7 cellular contexts compared by ENCODE assay signal in the genomic region with DNA sequence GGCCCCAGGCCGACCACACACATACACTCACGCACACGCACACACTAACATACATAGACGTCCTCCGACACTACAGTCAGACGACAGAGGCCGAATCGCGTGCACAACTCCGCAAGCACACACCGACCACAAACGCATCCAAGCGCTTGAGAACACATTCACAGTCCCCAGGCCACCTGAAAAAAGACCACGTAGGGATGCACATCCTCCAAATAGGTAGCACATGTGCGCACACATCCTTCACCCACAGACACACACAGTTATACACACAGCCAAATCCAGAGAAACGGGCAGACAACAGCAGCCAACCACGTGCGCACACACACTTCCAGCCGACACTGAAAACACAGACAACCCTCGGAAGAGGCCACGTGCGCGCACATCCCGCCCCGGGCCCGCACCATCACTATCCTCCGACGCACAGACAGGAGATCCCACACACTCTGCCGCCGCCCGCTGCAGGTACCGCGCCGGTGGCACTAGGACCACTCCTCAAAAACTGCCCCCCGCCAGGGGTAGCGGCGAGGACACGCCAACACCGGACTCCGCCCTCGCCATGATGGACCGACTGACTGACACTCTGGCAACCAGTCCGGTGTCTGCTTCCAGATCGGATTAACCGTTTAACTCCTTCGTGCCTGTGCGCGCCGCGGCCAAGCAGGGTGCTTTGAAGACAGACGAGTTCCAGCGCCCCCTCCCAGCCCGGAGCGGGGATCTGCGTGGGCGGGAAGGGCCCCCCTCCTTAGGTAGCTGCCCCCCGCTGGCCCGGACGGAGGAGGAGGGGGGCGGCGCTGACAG. TPM values are rescaled to one million over a fixed set of nuclear protein-coding genes. Genes with fewer than 3 reads are reported as not detected.
DNase-seq lines count a peak whose midpoint lies in the region; ATAC-seq lines count a peak whose summit lies in the region.

No MANE protein-coding gene starts in this region.

- peak overlapping the region; percentile 94 for H3K4me2 ChIP-seq in neuronal stem cell (ENCODE audit: insufficient read depth, low read length, poor library complexity, severe bottlenecking)

- peak overlapping the region; percentile 90 for H3K18ac ChIP-seq in neuronal stem cell (ENCODE audit: low read length)

- no peak overlapping the region for H4K8ac ChIP-seq in neuronal stem cell (ENCODE audit: low read depth, low read length)

- peak overlapping the region; percentile 44 for H3K14ac ChIP-seq in neuronal stem cell (ENCODE audit: low read length)

- H2BK15ac ChIP-seq in neuronal stem cell (ENCODE audit: low read length): no peak overlapping the region

- H3K4me3 ChIP-seq in neuronal stem cell (ENCODE audit: low read length in 2 of 2) (peak overlapping the region; percentile 45 to 78), aorta (ENCODE audit: low read length in 2 of 2) (no peak overlapping the region)

- H3K27ac ChIP-seq in neuronal stem cell (replicated peaks; ENCODE audit: low read length): no peak overlapping the region
- H3K27ac ChIP-seq in aorta (ENCODE audit: low read depth in 1 of 2, low read length in 2 of 2): no peak overlapping the region

- WGBS in neuronal stem cell (ENCODE audit: extremely low coverage in 2 of 2, insufficient read length in 2 of 2, insufficient replicate concordance in 1 of 2), 2 donors: no CpG with 5 or more reads among the region's 61 CpGs
- 1% methylated on average over 57 to 61 of the region's 61 CpGs for WGBS in aorta, 2 donors

- H3K9me3 ChIP-seq in ES-I3 (ENCODE audit: control insufficient read depth, insufficient read depth, low read length): no peaks in the 10 kb centered on the region
- H3K9me3 ChIP-seq in neuronal stem cell (replicated peaks in 1 of 2; ENCODE audit: control insufficient read depth in 2 of 2, insufficient read depth in 1 of 2, low read depth in 1 of 2, low read length in 2 of 2): peaks cover 0 to 3% of the 10 kb centered on the region in 2 donors
- H3K9me3 ChIP-seq in aorta (ENCODE audit: control insufficient read depth, low read length): no peaks in the 10 kb centered on the region

- H2AK5ac ChIP-seq in neuronal stem cell (ENCODE audit: low read depth, low read length): peak overlapping the region; percentile 68

- peak overlapping the region; percentile 80 for H2AFZ ChIP-seq in neuronal stem cell (ENCODE audit: low read length)

- intact Hi-C loops in aorta (cut with DNase I): no loop called here

- ATAC-seq in HG03469 (IDR thresholded peaks at IDR 0.05; ENCODE audit: unreplicated experiment): no peak
- no peak for ATAC-seq in aorta (ENCODE audit: low FRiP score)

- H3K9ac ChIP-seq in ES-I3 (ENCODE audit: low read depth, low read length): peak overlapping the region; percentile 49; the same call in 1 of the 2 replicates
- peak overlapping the region; percentile 63 for H3K9ac ChIP-seq in neuronal stem cell (ENCODE audit: low read depth, low read length, poor library complexity)

- H2BK12ac ChIP-seq in neuronal stem cell (ENCODE audit: low read length): peak overlapping the region; percentile 50

- H2BK5ac ChIP-seq in neuronal stem cell (ENCODE audit: low read length): peak overlapping the region; percentile 36

- H4K91ac ChIP-seq in neuronal stem cell (ENCODE audit: low read depth, low read length, poor library complexity): no peak overlapping the region

- DNase-seq in LHCN-M2 (ENCODE audit: low read depth): peak; percentile 54
- DNase-seq in T-helper 2 cell: peak in 3 of 5 experiments; percentile 25 to 89 (median 63)
- DNase-seq in dermis blood vessel endothelial cell: peak; percentile 39
- peak; percentile 90 for DNase-seq in neuronal stem cell (ENCODE audit: low spot score)
- DNase-seq in aorta: no peak

- no peaks in the 10 kb centered on the region for H3K36me3 ChIP-seq in ES-I3 (ENCODE audit: insufficient read depth, low read length)
- no peaks in the 10 kb centered on the region for H3K36me3 ChIP-seq in neuronal stem cell (replicated peaks in 1 of 2; ENCODE audit: control insufficient read depth in 2 of 2, insufficient read depth in 2 of 2, low read length in 2 of 2)
- no peaks in the 10 kb centered on the region for H3K36me3 ChIP-seq in aorta (ENCODE audit: control insufficient read depth in 1 of 2, insufficient read depth in 2 of 2, low read length in 1 of 2)

- H3K27me3 ChIP-seq in neuronal stem cell (ENCODE audit: control insufficient read depth in 3 of 3, insufficient read depth in 3 of 3, low read depth in 1 of 3, low read length in 3 of 3) (peaks cover 14 to 74% (median 60%) of the 10 kb centered on the region in 3 experiments), aorta (ENCODE audit: control insufficient read depth in 1 of 2, insufficient read depth in 2 of 2, low read length in 1 of 2) (no peaks in the 10 kb centered on the region)

- H3K4ac ChIP-seq in neuronal stem cell (ENCODE audit: low read length): no peak overlapping the region

- H3K4me1 ChIP-seq in ES-I3 (ENCODE audit: insufficient read depth, low read length) (peaks cover 10% of the 10 kb centered on the region; the same call in 1 of the 2 replicates), neuronal stem cell (ENCODE audit: control insufficient read depth in 2 of 2, insufficient read depth in 1 of 2, low read depth in 1 of 2, low read length in 2 of 2) (peaks cover 20 to 37% of the 10 kb centered on the region in 2 donors), aorta (ENCODE audit: control insufficient read depth in 1 of 2, insufficient read depth in 2 of 2, low read length in 2 of 2) (no peaks in the 10 kb centered on the region)

- H2BK120ac ChIP-seq in neuronal stem cell (ENCODE audit: low read depth, low read length): no peak overlapping the region

- no peak overlapping the region for H3K23ac ChIP-seq in neuronal stem cell (ENCODE audit: low read depth, low read length, poor library complexity)

- H3K79me1 ChIP-seq in neuronal stem cell (ENCODE audit: low read depth, low read length): no peaks in the 10 kb centered on the region

RNA-seq across cellular contexts. Expression of gene PDE4A, which starts 0.5 kb away (rescaled TPM):
- total RNA-seq in LHCN-M2 (2014; rRNA removed) (1.9 and 2.0 TPM in 2 replicates), dermis blood vessel endothelial cell (2.2 and 5.3 TPM in 2 replicates), aorta (10 to 100 TPM; 12.3 to 30.2 TPM)
- 5.8 TPM for polyA plus RNA-seq in LHCN-M2 (2012)
- polyA plus RNA-seq in neuronal stem cell (2013, experiment 1 of 2): 3.9 TPM
- 4.1 TPM for polyA plus RNA-seq in neuronal stem cell (2013, experiment 2 of 2)
- polyA plus RNA-seq in aorta: 10 to 100 TPM in 1 of 2 donors, 1 to 10 TPM in 1; 8.6 to 13.6 TPM

RNA-seq across cellular contexts. Expression of gene CDC37, which starts 16.5 kb away (rescaled TPM):
- total RNA-seq in LHCN-M2 (2014; rRNA removed): 311 and 327 TPM in 2 replicates
- 285 TPM for polyA plus RNA-seq in LHCN-M2 (2012)
- total RNA-seq in dermis blood vessel endothelial cell: 367 and 370 TPM in 2 replicates
- 93.1 TPM for polyA plus RNA-seq in neuronal stem cell (2013, experiment 1 of 2)
- polyA plus RNA-seq in neuronal stem cell (2013, experiment 2 of 2): 91.5 TPM
- total RNA-seq in aorta: 100 to 1,000 TPM; 124 to 146 TPM
- 100 to 1,000 TPM; 121 to 260 TPM for polyA plus RNA-seq in aorta

RNA-seq across cellular contexts. Expression of gene TYK2, which starts 39.5 kb away (rescaled TPM):
- total RNA-seq in LHCN-M2 (2014; rRNA removed): 78.5 and 97.8 TPM in 2 replicates
- polyA plus RNA-seq in LHCN-M2 (2012): 76.1 TPM
- total RNA-seq in dermis blood vessel endothelial cell: 95.6 and 110 TPM in 2 replicates
- polyA plus RNA-seq in neuronal stem cell (2013, experiment 1 of 2): 31.5 TPM
- 29.4 TPM for polyA plus RNA-seq in neuronal stem cell (2013, experiment 2 of 2)
- 100 to 1,000 TPM in 1 of 2 donors, 10 to 100 TPM in 1; 84.5 to 128 TPM for total RNA-seq in aorta
- polyA plus RNA-seq in aorta: 100 to 1,000 TPM in 1 of 2 donors, 10 to 100 TPM in 1; 33.2 to 253 TPM

Comparison
In these comparisons a context has a peak if more than half of its experiments do, and no peak if none do; other contexts are left out.
1. DNase-seq: peak in LHCN-M2 (single experiment), T-helper 2 cell (3 of 5), dermis blood vessel endothelial cell (single experiment) and neuronal stem cell (single experiment); none in aorta (0 of 2).
2. H3K4me3 ChIP-seq: peak in neuronal stem cell (2 of 2); none in aorta (0 of 2).